17 cellular contexts compared by ENCODE assay signal in genomic region chr14:57038689-57039088, GRCh38.
DNase-seq lines count a peak whose midpoint lies in the region; ATAC-seq and TF ChIP-seq lines count a peak whose summit lies in the region.
"Had no signal": no experiment of that assay in that cellular context is flagged by ENCODE, and none has a peak within 500 bp of the region (broad histone marks: within the 10 kb centered on the region; RNA-seq: fewer than 3 reads in every experiment).

No MANE protein-coding gene starts in this region.

- TF ChIP-seq CTCF in NB4 (IDR thresholded peaks at IDR 0.05; ENCODE audit: low read depth, low read length) = no peak

- no peaks in the 10 kb centered on the region for H3K27me3 ChIP-seq in naive thymus-derived CD4-positive, alpha-beta T cell (ENCODE audit: control insufficient read depth in 2 of 2, insufficient read depth in 2 of 2, low read length in 2 of 2)
- H3K27me3 ChIP-seq: esophagus squamous epithelium had no signal

- no peaks in the 10 kb centered on the region for H3K4me1 Mint-ChIP-seq in naive thymus-derived CD4-positive, alpha-beta T cell
- H3K4me1 Mint-ChIP-seq: activated naive CD8-positive, alpha-beta T cell treated with anti-CD3 and anti-CD28 coated beads, Interleukin-2, amount 10 ng/mL, durations not matched to agents 7 days and 5 days; neural crest cell had no signal

- H3K27ac ChIP-seq in naive thymus-derived CD4-positive, alpha-beta T cell (ENCODE audit: low read depth, low read length) = no peak overlapping the region
- H3K27ac ChIP-seq: esophagus squamous epithelium had no signal

- no peak overlapping the region for H3K4me3 ChIP-seq in NB4 (ENCODE audit: low read depth, low read length)
- H3K4me3 ChIP-seq in naive thymus-derived CD4-positive, alpha-beta T cell (ENCODE audit: low read length) = no peak overlapping the region
- H3K4me3 ChIP-seq: esophagus squamous epithelium had no signal

- DNase-seq in NB4 (ENCODE audit: low read depth) = peak; percentile 2
- DNase-seq in naive thymus-derived CD4-positive, alpha-beta T cell = no peak
- no peak for DNase-seq in mucosa of gallbladder (ENCODE audit: low spot score)
- DNase-seq in NCI-H526 treated with DMSO at 0.1 percent for 48 hours (lab: John Stamatoyannopoulos, UW) = no peak
- DNase-seq: activated CD4-positive, alpha-beta T cell treated with anti-CD3 and anti-CD28 coated beads, Interleukin-2, amount 50 U/mL, for 48 hours; activated naive CD8-positive, alpha-beta T cell treated with anti-CD3 and anti-CD28 coated beads, Interleukin-2, amount 10 ng/mL, durations not matched to agents 7 days and 5 days; activated T-cell treated with anti-CD3 and anti-CD28 coated beads, Interleukin-2, amount 50 U/mL, for 4 hours; BE2C; DMS153; esophagus squamous epithelium; head of caudate nucleus; mammary epithelial cell; NCI-H1092 had no signal

- intact Hi-C loops in naive thymus-derived CD4-positive, alpha-beta T cell (cut with micrococcal nuclease) = no loop called here

- peaks cover 0 to 7% (median 0%) of the 10 kb centered on the region in 11 donors for H3K9me3 Mint-ChIP-seq in naive thymus-derived CD4-positive, alpha-beta T cell
- H3K9me3 Mint-ChIP-seq: activated naive CD8-positive, alpha-beta T cell treated with anti-CD3 and anti-CD28 coated beads, Interleukin-2, amount 10 ng/mL, durations not matched to agents 7 days and 5 days; activated T-cell treated with anti-CD3 and anti-CD28 coated beads, Interleukin-2, amount 50 U/mL, for 4 hours; neural crest cell had no signal

- no peaks in the 10 kb centered on the region for H3K9me3 ChIP-seq in naive thymus-derived CD4-positive, alpha-beta T cell (ENCODE audit: control insufficient read depth in 2 of 3, low read length in 3 of 3)
- H3K9me3 ChIP-seq: BE2C, esophagus squamous epithelium had no signal

- ATAC-seq in GM18867 (IDR thresholded peaks at IDR 0.05; ENCODE audit: unreplicated experiment) = peak; percentile 87
- ATAC-seq in HG03060 (IDR thresholded peaks at IDR 0.05; ENCODE audit: low read depth, unreplicated experiment) = peak; percentile 65
- peak; percentile 40 for ATAC-seq in naive thymus-derived CD4-positive, alpha-beta T cell
- no peak for ATAC-seq in activated CD4-positive, CD25-positive, alpha-beta regulatory T cell treated with anti-CD3 and anti-CD28 coated beads, Interleukin-2, amount 50 U/mL, for 24 hours
- ATAC-seq: activated T-cell treated with anti-CD3 and anti-CD28 coated beads, Interleukin-2, amount 50 U/mL, for 4 hours had no signal

- no peaks in the 10 kb centered on the region for H3K4me1 ChIP-seq in naive thymus-derived CD4-positive, alpha-beta T cell (ENCODE audit: control insufficient read depth in 2 of 2, insufficient read depth in 2 of 2, low read length in 2 of 2)
- H3K4me1 ChIP-seq: BE2C, esophagus squamous epithelium had no signal

- no peak overlapping the region for H3K4me3 Mint-ChIP-seq in naive thymus-derived CD4-positive, alpha-beta T cell
- H3K4me3 Mint-ChIP-seq: activated naive CD8-positive, alpha-beta T cell treated with anti-CD3 and anti-CD28 coated beads, Interleukin-2, amount 10 ng/mL, durations not matched to agents 7 days and 5 days; activated T-cell treated with anti-CD3 and anti-CD28 coated beads, Interleukin-2, amount 50 U/mL, for 4 hours; neural crest cell had no signal

- no peak overlapping the region for H3K27ac Mint-ChIP-seq in naive thymus-derived CD4-positive, alpha-beta T cell
- H3K27ac Mint-ChIP-seq: activated naive CD8-positive, alpha-beta T cell treated with anti-CD3 and anti-CD28 coated beads, Interleukin-2, amount 10 ng/mL, durations not matched to agents 7 days and 5 days had no signal

- CTCF ChIA-PET in naive thymus-derived CD4-positive, alpha-beta T cell (lab: Charles Lee) = no interaction called here

- H3K36me3 ChIP-seq in naive thymus-derived CD4-positive, alpha-beta T cell (ENCODE audit: control insufficient read depth in 2 of 3, insufficient read depth in 3 of 3, low read length in 3 of 3) = no peaks in the 10 kb centered on the region
- H3K36me3 ChIP-seq: BE2C, esophagus squamous epithelium had no signal

- no peak for TF ChIP-seq POLR2A in NB4 (IDR thresholded peaks at IDR 0.05; ENCODE audit: extremely low read depth, insufficient read length)

- POLR2A ChIA-PET in naive thymus-derived CD4-positive, alpha-beta T cell (lab: Charles Lee) = no interaction called here

- peaks cover 3 to 26% (median 17%) of the 10 kb centered on the region in 5 donors for H3K27me3 Mint-ChIP-seq in naive thymus-derived CD4-positive, alpha-beta T cell

- no peaks in the 10 kb centered on the region for H3K36me3 Mint-ChIP-seq in naive thymus-derived CD4-positive, alpha-beta T cell
- H3K36me3 Mint-ChIP-seq: activated naive CD8-positive, alpha-beta T cell treated with anti-CD3 and anti-CD28 coated beads, Interleukin-2, amount 10 ng/mL, durations not matched to agents 7 days and 5 days had no signal

Comparison
In these comparisons a context has a peak if more than half of its experiments do, and no peak if none do; other contexts are left out.
1. ATAC-seq: peak in GM18867 (single experiment), HG03060 (single experiment) and naive thymus-derived CD4-positive, alpha-beta T cell (single experiment); none in activated CD4-positive, CD25-positive, alpha-beta regulatory T cell treated with anti-CD3 and anti-CD28 coated beads, Interleukin-2, amount 50 U/mL, for 24 hours (0 of 2).